ENCODE assay signal across 1 cellular context in the genomic region with DNA sequence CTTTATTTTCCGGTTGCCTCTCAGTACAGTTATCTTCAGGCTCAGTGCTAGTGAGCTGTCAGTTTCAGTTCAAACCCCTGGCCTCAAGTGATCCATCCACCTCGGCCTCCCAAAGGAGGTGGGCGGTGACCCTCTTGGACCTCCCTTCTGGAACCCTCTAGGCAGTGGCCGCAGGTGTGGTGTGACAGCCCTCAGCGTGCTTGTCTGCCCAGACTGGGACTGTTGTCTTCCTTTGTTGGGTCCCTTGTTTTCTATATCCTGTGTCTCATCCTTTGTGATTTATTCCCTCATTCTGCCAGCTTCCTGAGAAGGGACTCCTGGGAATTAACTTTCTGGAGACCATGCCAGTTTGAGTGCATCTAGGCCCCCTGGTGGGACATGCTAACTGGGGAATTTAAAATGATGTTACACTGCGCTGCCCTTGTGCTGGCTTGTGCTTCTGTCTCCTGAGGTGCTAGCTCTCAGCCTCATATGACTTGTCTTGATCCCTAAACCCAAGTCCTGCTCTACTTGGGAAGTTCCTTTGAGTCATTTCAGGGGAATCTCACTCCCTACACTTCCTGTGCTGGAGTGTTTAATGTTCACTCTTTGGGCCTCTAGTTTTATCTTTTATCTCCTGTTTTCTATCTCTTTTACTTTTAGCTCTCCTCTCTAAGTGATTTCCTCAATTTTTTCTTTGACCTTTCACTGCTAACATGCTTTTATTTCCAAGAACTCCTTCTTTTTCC.
TF ChIP-seq lines count a peak whose summit lies in the region.

No MANE protein-coding gene starts in this region.

TF ChIP-seq in K562, 482 proteins besides CTCF, POLR2A, EP300 and RAD21 (continued from another document and continues in another):
- TF ChIP-seq, protein P1, sequence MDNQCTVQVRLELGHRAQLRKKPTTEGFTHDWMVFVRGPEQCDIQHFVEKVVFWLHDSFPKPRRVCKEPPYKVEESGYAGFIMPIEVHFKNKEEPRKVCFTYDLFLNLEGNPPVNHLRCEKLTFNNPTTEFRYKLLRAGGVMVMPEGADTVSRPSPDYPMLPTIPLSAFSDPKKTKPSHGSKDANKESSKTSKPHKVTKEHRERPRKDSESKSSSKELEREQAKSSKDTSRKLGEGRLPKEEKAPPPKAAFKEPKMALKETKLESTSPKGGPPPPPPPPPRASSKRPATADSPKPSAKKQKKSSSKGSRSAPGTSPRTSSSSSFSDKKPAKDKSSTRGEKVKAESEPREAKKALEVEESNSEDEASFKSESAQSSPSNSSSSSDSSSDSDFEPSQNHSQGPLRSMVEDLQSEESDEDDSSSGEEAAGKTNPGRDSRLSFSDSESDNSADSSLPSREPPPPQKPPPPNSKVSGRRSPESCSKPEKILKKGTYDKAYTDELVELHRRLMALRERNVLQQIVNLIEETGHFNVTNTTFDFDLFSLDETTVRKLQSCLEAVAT (IDR thresholded peaks at IDR 0.05), result no peak
- TF ChIP-seq MAFK (IDR thresholded peaks at IDR 0.05; ENCODE audit: low read length) (no peak), NR2F6 (CRISPR knock-in tag; IDR thresholded peaks at IDR 0.05) (peak; percentile 86; the same call in 1 of the 2 replicates), TAF15 (IDR thresholded peaks at IDR 0.05; ENCODE audit: low read depth, low read length) (no peak), U2AF1 (optimal IDR thresholded peaks at IDR 0.05; ENCODE audit: low read depth, low read length) (no peak), SIX5 (IDR thresholded peaks at IDR 0.05; ENCODE audit: borderline replicate concordance in 1 of 2, insufficient read depth in 1 of 2, low read depth in 1 of 2, low read length in 2 of 2) (no peak), HLTF (IDR thresholded peaks at IDR 0.05) (no peak), ZNF282 (CRISPR knock-in tag; IDR thresholded peaks at IDR 0.05) (no peak), NCOA6 (IDR thresholded peaks at IDR 0.05) (no peak), ZNF644 (tag; IDR thresholded peaks at IDR 0.05; ENCODE audit: low read depth) (no peak), HNRNPLL (IDR thresholded peaks at IDR 0.05; ENCODE audit: low read depth, low read length, poor library complexity, severe bottlenecking) (no peak), RBM39 (optimal IDR thresholded peaks at IDR 0.05; ENCODE audit: low read depth, low read length) (no peak), HDAC6 (IDR thresholded peaks at IDR 0.05; ENCODE audit: low read depth, low read length) (no peak), ZNF589 (CRISPR knock-in tag; IDR thresholded peaks at IDR 0.05; ENCODE audit: low read depth) (no peak), ZNF311 (CRISPR knock-in tag; IDR thresholded peaks at IDR 0.05) (no peak), DPF2 (IDR thresholded peaks at IDR 0.05) (no peak), ZNF316 (IDR thresholded peaks at IDR 0.05) (no peak), CREM (IDR thresholded peaks at IDR 0.05; ENCODE audit: low read depth) (no peak), NBN (IDR thresholded peaks at IDR 0.05; ENCODE audit: low read depth) (no peak), PCBP2 (IDR thresholded peaks at IDR 0.05; ENCODE audit: low read depth, low read length, poor library complexity, severe bottlenecking) (no peak), ILK (tag; IDR thresholded peaks at IDR 0.05; ENCODE audit: borderline replicate concordance, low read depth) (no peak), ZNF146 (CRISPR knock-in tag; IDR thresholded peaks at IDR 0.05; ENCODE audit: unreplicated experiment) (no peak), GATAD2A (IDR thresholded peaks at IDR 0.05) (no peak), PTTG1 (tag; IDR thresholded peaks at IDR 0.05; ENCODE audit: low read depth) (no peak), MCM7 (IDR thresholded peaks at IDR 0.05) (no peak), FOXJ3 (CRISPR knock-in tag; IDR thresholded peaks at IDR 0.05) (no peak), DDX20 (tag; IDR thresholded peaks at IDR 0.05; ENCODE audit: low read depth) (no peak), RBFOX2 (IDR thresholded peaks at IDR 0.05; ENCODE audit: low read depth, low read length) (no peak), SMARCA4 (IDR thresholded peaks at IDR 0.05) (no peak), TEAD4 (IDR thresholded peaks at IDR 0.05; ENCODE audit: low read length) (peak; percentile 56; the same call in 1 of the 2 replicates), TEAD4 (CRISPR knock-in tag; IDR thresholded peaks at IDR 0.05; ENCODE audit: borderline replicate concordance) (no peak), POLR2AphosphoS5 (IDR thresholded peaks at IDR 0.05; ENCODE audit: control insufficient read depth, insufficient read depth, low read depth, low read length) (no peak), CCAR2 (IDR thresholded peaks at IDR 0.05; ENCODE audit: low read depth, low read length) (no peak), KAT7 (CRISPR knock-in tag; IDR thresholded peaks at IDR 0.05; ENCODE audit: borderline replicate concordance) (no peak), KDM5B (IDR thresholded peaks at IDR 0.05; ENCODE audit: insufficient replicate concordance, low read depth, low read length) (peak; percentile 44), KLF16 (IDR thresholded peaks at IDR 0.05) (no peak)
- TF ChIP-seq, protein P2, sequence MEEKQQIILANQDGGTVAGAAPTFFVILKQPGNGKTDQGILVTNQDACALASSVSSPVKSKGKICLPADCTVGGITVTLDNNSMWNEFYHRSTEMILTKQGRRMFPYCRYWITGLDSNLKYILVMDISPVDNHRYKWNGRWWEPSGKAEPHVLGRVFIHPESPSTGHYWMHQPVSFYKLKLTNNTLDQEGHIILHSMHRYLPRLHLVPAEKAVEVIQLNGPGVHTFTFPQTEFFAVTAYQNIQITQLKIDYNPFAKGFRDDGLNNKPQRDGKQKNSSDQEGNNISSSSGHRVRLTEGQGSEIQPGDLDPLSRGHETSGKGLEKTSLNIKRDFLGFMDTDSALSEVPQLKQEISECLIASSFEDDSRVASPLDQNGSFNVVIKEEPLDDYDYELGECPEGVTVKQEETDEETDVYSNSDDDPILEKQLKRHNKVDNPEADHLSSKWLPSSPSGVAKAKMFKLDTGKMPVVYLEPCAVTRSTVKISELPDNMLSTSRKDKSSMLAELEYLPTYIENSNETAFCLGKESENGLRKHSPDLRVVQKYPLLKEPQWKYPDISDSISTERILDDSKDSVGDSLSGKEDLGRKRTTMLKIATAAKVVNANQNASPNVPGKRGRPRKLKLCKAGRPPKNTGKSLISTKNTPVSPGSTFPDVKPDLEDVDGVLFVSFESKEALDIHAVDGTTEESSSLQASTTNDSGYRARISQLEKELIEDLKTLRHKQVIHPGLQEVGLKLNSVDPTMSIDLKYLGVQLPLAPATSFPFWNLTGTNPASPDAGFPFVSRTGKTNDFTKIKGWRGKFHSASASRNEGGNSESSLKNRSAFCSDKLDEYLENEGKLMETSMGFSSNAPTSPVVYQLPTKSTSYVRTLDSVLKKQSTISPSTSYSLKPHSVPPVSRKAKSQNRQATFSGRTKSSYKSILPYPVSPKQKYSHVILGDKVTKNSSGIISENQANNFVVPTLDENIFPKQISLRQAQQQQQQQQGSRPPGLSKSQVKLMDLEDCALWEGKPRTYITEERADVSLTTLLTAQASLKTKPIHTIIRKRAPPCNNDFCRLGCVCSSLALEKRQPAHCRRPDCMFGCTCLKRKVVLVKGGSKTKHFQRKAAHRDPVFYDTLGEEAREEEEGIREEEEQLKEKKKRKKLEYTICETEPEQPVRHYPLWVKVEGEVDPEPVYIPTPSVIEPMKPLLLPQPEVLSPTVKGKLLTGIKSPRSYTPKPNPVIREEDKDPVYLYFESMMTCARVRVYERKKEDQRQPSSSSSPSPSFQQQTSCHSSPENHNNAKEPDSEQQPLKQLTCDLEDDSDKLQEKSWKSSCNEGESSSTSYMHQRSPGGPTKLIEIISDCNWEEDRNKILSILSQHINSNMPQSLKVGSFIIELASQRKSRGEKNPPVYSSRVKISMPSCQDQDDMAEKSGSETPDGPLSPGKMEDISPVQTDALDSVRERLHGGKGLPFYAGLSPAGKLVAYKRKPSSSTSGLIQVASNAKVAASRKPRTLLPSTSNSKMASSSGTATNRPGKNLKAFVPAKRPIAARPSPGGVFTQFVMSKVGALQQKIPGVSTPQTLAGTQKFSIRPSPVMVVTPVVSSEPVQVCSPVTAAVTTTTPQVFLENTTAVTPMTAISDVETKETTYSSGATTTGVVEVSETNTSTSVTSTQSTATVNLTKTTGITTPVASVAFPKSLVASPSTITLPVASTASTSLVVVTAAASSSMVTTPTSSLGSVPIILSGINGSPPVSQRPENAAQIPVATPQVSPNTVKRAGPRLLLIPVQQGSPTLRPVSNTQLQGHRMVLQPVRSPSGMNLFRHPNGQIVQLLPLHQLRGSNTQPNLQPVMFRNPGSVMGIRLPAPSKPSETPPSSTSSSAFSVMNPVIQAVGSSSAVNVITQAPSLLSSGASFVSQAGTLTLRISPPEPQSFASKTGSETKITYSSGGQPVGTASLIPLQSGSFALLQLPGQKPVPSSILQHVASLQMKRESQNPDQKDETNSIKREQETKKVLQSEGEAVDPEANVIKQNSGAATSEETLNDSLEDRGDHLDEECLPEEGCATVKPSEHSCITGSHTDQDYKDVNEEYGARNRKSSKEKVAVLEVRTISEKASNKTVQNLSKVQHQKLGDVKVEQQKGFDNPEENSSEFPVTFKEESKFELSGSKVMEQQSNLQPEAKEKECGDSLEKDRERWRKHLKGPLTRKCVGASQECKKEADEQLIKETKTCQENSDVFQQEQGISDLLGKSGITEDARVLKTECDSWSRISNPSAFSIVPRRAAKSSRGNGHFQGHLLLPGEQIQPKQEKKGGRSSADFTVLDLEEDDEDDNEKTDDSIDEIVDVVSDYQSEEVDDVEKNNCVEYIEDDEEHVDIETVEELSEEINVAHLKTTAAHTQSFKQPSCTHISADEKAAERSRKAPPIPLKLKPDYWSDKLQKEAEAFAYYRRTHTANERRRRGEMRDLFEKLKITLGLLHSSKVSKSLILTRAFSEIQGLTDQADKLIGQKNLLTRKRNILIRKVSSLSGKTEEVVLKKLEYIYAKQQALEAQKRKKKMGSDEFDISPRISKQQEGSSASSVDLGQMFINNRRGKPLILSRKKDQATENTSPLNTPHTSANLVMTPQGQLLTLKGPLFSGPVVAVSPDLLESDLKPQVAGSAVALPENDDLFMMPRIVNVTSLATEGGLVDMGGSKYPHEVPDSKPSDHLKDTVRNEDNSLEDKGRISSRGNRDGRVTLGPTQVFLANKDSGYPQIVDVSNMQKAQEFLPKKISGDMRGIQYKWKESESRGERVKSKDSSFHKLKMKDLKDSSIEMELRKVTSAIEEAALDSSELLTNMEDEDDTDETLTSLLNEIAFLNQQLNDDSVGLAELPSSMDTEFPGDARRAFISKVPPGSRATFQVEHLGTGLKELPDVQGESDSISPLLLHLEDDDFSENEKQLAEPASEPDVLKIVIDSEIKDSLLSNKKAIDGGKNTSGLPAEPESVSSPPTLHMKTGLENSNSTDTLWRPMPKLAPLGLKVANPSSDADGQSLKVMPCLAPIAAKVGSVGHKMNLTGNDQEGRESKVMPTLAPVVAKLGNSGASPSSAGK (IDR thresholded peaks at IDR 0.05), result no peak
- TF ChIP-seq, protein P3, sequence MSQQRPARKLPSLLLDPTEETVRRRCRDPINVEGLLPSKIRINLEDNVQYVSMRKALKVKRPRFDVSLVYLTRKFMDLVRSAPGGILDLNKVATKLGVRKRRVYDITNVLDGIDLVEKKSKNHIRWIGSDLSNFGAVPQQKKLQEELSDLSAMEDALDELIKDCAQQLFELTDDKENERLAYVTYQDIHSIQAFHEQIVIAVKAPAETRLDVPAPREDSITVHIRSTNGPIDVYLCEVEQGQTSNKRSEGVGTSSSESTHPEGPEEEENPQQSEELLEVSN (IDR thresholded peaks at IDR 0.05; ENCODE audit: borderline replicate concordance in 1 of 2, extremely low read depth in 1 of 2, insufficient read depth in 1 of 2, insufficient read length in 1 of 2, low read depth in 1 of 2, low read length in 1 of 2, poor library complexity in 1 of 2, severe bottlenecking in 1 of 2), result no peak
- TF ChIP-seq, protein P4, sequence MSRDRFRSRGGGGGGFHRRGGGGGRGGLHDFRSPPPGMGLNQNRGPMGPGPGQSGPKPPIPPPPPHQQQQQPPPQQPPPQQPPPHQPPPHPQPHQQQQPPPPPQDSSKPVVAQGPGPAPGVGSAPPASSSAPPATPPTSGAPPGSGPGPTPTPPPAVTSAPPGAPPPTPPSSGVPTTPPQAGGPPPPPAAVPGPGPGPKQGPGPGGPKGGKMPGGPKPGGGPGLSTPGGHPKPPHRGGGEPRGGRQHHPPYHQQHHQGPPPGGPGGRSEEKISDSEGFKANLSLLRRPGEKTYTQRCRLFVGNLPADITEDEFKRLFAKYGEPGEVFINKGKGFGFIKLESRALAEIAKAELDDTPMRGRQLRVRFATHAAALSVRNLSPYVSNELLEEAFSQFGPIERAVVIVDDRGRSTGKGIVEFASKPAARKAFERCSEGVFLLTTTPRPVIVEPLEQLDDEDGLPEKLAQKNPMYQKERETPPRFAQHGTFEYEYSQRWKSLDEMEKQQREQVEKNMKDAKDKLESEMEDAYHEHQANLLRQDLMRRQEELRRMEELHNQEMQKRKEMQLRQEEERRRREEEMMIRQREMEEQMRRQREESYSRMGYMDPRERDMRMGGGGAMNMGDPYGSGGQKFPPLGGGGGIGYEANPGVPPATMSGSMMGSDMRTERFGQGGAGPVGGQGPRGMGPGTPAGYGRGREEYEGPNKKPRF (IDR thresholded peaks at IDR 0.05; ENCODE audit: low read depth, low read length), result no peak
- TF ChIP-seq, protein P5, sequence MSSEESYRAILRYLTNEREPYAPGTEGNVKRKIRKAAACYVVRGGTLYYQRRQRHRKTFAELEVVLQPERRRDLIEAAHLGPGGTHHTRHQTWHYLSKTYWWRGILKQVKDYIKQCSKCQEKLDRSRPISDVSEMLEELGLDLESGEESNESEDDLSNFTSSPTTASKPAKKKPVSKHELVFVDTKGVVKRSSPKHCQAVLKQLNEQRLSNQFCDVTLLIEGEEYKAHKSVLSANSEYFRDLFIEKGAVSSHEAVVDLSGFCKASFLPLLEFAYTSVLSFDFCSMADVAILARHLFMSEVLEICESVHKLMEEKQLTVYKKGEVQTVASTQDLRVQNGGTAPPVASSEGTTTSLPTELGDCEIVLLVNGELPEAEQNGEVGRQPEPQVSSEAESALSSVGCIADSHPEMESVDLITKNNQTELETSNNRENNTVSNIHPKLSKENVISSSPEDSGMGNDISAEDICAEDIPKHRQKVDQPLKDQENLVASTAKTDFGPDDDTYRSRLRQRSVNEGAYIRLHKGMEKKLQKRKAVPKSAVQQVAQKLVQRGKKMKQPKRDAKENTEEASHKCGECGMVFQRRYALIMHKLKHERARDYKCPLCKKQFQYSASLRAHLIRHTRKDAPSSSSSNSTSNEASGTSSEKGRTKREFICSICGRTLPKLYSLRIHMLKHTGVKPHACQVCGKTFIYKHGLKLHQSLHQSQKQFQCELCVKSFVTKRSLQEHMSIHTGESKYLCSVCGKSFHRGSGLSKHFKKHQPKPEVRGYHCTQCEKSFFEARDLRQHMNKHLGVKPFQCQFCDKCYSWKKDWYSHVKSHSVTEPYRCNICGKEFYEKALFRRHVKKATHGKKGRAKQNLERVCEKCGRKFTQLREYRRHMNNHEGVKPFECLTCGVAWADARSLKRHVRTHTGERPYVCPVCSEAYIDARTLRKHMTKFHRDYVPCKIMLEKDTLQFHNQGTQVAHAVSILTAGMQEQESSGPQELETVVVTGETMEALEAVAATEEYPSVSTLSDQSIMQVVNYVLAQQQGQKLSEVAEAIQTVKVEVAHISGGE (CRISPR knock-in tag; IDR thresholded peaks at IDR 0.05), result no peak
- TF ChIP-seq, protein P6, sequence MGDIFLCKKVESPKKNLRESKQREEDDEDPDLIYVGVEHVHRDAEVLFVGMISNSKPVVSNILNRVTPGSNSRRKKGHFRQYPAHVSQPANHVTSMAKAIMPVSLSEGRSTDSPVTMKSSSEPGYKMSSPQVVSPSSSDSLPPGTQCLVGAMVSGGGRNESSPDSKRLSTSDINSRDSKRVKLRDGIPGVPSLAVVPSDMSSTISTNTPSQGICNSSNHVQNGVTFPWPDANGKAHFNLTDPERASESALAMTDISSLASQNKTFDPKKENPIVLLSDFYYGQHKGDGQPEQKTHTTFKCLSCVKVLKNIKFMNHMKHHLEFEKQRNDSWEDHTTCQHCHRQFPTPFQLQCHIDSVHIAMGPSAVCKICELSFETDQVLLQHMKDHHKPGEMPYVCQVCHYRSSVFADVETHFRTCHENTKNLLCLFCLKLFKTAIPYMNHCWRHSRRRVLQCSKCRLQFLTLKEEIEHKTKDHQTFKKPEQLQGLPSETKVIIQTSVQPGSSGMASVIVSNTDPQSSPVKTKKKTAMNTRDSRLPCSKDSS (IDR thresholded peaks at IDR 0.05; ENCODE audit: low read depth, partially characterized antibody), result no peak
